Comparison of ENCODE assay signal across 1 cellular context in genomic region chr22:28903080-28903479, GRCh38.
TF ChIP-seq lines count a peak whose summit lies in the region.

No MANE protein-coding gene starts in this region.

TF ChIP-seq in HepG2, 621 proteins besides CTCF, POLR2A, EP300 and RAD21 (continued from another document):
- TF ChIP-seq, protein P1, sequence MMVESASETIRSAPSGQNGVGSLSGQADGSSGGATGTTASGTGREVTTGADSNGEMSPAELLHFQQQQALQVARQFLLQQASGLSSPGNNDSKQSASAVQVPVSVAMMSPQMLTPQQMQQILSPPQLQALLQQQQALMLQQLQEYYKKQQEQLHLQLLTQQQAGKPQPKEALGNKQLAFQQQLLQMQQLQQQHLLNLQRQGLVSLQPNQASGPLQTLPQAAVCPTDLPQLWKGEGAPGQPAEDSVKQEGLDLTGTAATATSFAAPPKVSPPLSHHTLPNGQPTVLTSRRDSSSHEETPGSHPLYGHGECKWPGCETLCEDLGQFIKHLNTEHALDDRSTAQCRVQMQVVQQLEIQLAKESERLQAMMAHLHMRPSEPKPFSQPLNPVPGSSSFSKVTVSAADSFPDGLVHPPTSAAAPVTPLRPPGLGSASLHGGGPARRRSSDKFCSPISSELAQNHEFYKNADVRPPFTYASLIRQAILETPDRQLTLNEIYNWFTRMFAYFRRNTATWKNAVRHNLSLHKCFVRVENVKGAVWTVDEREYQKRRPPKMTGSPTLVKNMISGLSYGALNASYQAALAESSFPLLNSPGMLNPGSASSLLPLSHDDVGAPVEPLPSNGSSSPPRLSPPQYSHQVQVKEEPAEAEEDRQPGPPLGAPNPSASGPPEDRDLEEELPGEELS (CRISPR knock-in tag; IDR thresholded peaks at IDR 0.05): peak; percentile 29; the same call in 1 of the 2 replicates
- TF ChIP-seq RFX3 (CRISPR knock-in tag; IDR thresholded peaks at IDR 0.05) (no peak), FOXK2 (IDR thresholded peaks at IDR 0.05) (no peak), GZF1 (CRISPR knock-in tag; IDR thresholded peaks at IDR 0.05) (no peak)
